12 cellular contexts compared by ENCODE assay signal in the genomic region with DNA sequence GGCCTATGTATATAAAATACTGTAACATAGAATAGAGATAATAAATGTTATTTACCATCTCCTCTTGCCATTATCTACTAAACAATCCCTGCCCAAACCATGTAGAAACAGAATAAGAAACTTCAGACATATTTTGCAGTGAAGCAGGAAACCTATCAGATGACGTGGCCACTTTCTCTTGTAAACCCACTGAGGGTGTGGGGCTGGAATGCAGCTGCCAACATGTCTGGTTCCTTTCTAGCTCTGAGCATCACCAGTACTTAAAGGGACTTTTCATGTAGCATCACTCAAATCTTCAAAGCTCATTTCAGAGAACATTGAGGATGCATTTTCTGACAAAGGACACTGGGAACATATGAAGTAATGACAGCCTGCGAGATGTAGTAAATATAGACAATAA.
A peak's percentile ranks its signal among the peaks of the same experiment; 100 is the strongest.
DNase-seq lines count a peak whose midpoint lies in the region; ATAC-seq and TF ChIP-seq lines count a peak whose summit lies in the region.
"Had no signal": no experiment of that assay in that cellular context is flagged by ENCODE, and none has a peak within 500 bp of the region (broad histone marks: within the 10 kb centered on the region; RNA-seq: fewer than 3 reads in every experiment).

No MANE protein-coding gene starts in this region.

- 94 to 96% methylated on average over 2 of the region's 2 CpGs for whole genome bisulfite sequencing in testis, 2 donors
- WGBS in spleen, 5 donors: 58 to 75% (median 60%) methylated on average over 2 of the region's 2 CpGs

- H3K9me3 ChIP-seq in testis: no peaks in the 10 kb centered on the region
- peaks cover 0 to 13% (median 3%) of the 10 kb centered on the region in 8 donors for H3K9me3 ChIP-seq in spleen

- ATAC-seq in GM18519 (IDR thresholded peaks at IDR 0.05; ENCODE audit: low FRiP score, unreplicated experiment) (peak; percentile 45), HG03432 (IDR thresholded peaks at IDR 0.05; ENCODE audit: unreplicated experiment) (peak; percentile 79), HG03342 (IDR thresholded peaks at IDR 0.05; ENCODE audit: unreplicated experiment) (no peak), GM19467 (IDR thresholded peaks at IDR 0.05; ENCODE audit: unreplicated experiment) (no peak)

- H3K4me3 ChIP-seq in astrocyte of the spinal cord (ENCODE audit: low read depth, low read length): no peak overlapping the region
- H3K4me3 ChIP-seq in testis: no peak overlapping the region
- H3K4me3 ChIP-seq in spleen: no peak overlapping the region
- H3K4me3 ChIP-seq: SK-N-MC, skin epidermis had no signal

- in situ Hi-C loops in astrocyte of the spinal cord (cut with HindIII; ENCODE audit: low sequenced_read_pairs): no loop called here

- H3K4me1 ChIP-seq in testis: no peaks in the 10 kb centered on the region
- H3K4me1 ChIP-seq in spleen: no peaks in the 10 kb centered on the region

- TF ChIP-seq CTCF in astrocyte of the spinal cord (IDR thresholded peaks at IDR 0.05; ENCODE audit: low read depth, low read length) (no peak), testis (IDR thresholded peaks at IDR 0.05) (no peak), spleen (IDR thresholded peaks at IDR 0.05 in 8 of 11, conservative IDR thresholded peaks at IDR 0.05 in 3 of 11) (no peak)

- no peak overlapping the region for H3K27ac ChIP-seq in testis
- H3K27ac ChIP-seq in spleen: no peak overlapping the region
- H3K27ac ChIP-seq: C4-2B, SK-N-MC, skin epidermis had no signal

- DNase-seq in A172 (ENCODE audit: low spot score) (peak; percentile 22), astrocyte of the spinal cord (ENCODE audit: low read depth, low spot score) (peak; percentile 23), testis (no peak), spleen (no peak)
- DNase-seq: NCI-H2029 had no signal

- no peaks in the 10 kb centered on the region for H3K27me3 ChIP-seq in testis
- H3K27me3 ChIP-seq in spleen (replicated peaks in 1 of 7): no peaks in the 10 kb centered on the region

- no peaks in the 10 kb centered on the region for H3K36me3 ChIP-seq in testis (ENCODE audit: low read depth, missing control alignments)
- no peaks in the 10 kb centered on the region for H3K36me3 ChIP-seq in spleen

- TF ChIP-seq POLR2A in testis (IDR thresholded peaks at IDR 0.05): no peak
- TF ChIP-seq POLR2A in spleen (IDR thresholded peaks at IDR 0.05): no peak

- intact Hi-C loops in testis (cut with DNase I; ENCODE audit: low total_unique reads) (no loop called here), spleen (cut with DNase I; ENCODE audit: low total_unique reads) (no loop called here)

Comparison
In these comparisons a context has a peak if more than half of its experiments do, and no peak if none do; other contexts are left out.
1. DNase-seq: peak in A172 (single experiment) and astrocyte of the spinal cord (single experiment); none in testis (single experiment) and spleen (single experiment).
2. ATAC-seq: peak in GM18519 (single experiment) and HG03432 (single experiment); none in HG03342 (single experiment) and GM19467 (single experiment).